Comparison of ENCODE assay signal across 10 cellular contexts in the genomic region with DNA sequence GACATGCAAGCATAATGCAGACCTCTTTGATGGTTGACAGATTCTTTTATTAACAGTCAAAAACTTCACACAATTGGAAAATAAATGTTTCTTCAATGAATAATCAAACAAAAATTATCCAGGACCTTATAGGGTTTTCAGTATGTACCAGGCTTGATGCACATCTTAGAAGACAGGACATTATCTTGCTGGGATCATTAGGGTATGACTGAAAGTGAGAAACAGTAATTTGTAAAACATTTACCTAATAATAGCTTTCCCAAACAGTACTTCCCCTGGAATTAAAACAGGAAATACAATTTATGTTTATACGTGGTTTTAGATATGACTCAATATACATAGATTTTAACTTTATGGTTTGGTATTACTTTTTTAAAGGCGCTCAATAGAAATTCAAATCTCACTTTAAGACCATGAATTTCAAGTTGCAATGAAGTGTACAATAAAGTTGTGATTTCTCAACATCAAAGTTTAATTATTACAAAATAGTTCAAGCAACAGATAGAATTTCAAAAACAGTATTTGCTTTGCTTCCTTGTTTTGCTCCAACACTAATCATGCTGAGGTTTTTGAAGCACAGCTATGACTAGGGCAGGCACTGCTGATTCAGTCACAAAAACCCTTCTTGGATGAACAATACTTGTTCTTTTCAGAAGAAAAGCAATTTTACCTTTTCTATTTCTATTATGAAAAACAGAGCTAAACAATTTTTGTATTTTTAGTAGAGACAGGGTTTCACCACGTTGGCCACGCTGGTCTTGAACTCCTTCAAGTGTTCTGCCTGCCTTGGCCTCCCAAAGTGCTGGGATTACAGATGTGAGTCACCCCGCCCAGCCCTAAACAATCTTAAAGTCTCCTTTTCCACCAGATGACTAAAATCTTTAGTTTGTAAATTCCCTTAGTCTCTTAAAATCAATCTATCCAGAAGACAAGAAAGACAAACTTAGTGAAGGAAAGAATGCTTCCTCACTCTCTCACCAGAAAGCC. TPM values are rescaled to one million over a fixed set of nuclear protein-coding genes. Genes with fewer than 3 reads are reported as not detected.
DNase-seq lines count a peak whose midpoint lies in the region; ATAC-seq and TF ChIP-seq lines count a peak whose summit lies in the region.
"Had no signal": no experiment of that assay in that cellular context is flagged by ENCODE, and none has a peak within 500 bp of the region (broad histone marks: within the 10 kb centered on the region; RNA-seq: fewer than 3 reads in every experiment).

No MANE protein-coding gene starts in this region.

- peak overlapping the region; percentile 1 for H3K4me3 Mint-ChIP-seq in activated naive CD8-positive, alpha-beta T cell

- H3K27ac ChIP-seq in lower lobe of right lung, result peak overlapping the region; percentile 15

- intact Hi-C loops in lower lobe of right lung (cut with DNase I), result no loop called here

- DNase-seq in EH (ENCODE audit: low read depth), result peak; percentile 69
- DNase-seq in HCEC 1CT, result peak; percentile 72
- no peak for DNase-seq in lower lobe of right lung
- DNase-seq in GM10266 (ENCODE audit: extremely low spot score), result no peak
- DNase-seq in ureter (ENCODE audit: low spot score), result no peak
- DNase-seq: activated CD4-positive, CD25-positive, alpha-beta regulatory T cell treated with anti-CD3 and anti-CD28 coated beads, Interleukin-2, amount 50 U/mL, for 72 hours had no signal

- H3K27me3 Mint-ChIP-seq in activated naive CD8-positive, alpha-beta T cell, result no peaks in the 10 kb centered on the region

- no peak for TF ChIP-seq CTCF in lower lobe of right lung (IDR thresholded peaks at IDR 0.05)
- TF ChIP-seq CTCF in GM10266 (IDR thresholded peaks at IDR 0.05; ENCODE audit: control insufficient read depth, insufficient read depth, low read depth, missing control alignments), result no peak

- peaks cover 12% of the 10 kb centered on the region for H3K4me1 Mint-ChIP-seq in activated naive CD8-positive, alpha-beta T cell (ENCODE audit: low read depth)

- no peak overlapping the region for H3K4me3 ChIP-seq in lower lobe of right lung
- H3K4me3 ChIP-seq: K562 had no signal

- H3K9me3 Mint-ChIP-seq in activated naive CD8-positive, alpha-beta T cell (ENCODE audit: low read depth), result no peaks in the 10 kb centered on the region

- peak overlapping the region; percentile 83 for H3K27ac Mint-ChIP-seq in activated naive CD8-positive, alpha-beta T cell

- peaks cover 51% of the 10 kb centered on the region for H3K4me1 ChIP-seq in lower lobe of right lung

- ATAC-seq in lower lobe of right lung, result peak; percentile 25 to 48
- ATAC-seq in HG02885 (IDR thresholded peaks at IDR 0.05; ENCODE audit: poor library complexity, unreplicated experiment), result no peak
- ATAC-seq in HG03457 (IDR thresholded peaks at IDR 0.05; ENCODE audit: unreplicated experiment), result no peak
- ATAC-seq: K562 had no signal

- peaks cover 69% of the 10 kb centered on the region for H3K36me3 ChIP-seq in lower lobe of right lung

- peaks cover 10% of the 10 kb centered on the region for H3K36me3 Mint-ChIP-seq in activated naive CD8-positive, alpha-beta T cell

- no peaks in the 10 kb centered on the region for H3K27me3 ChIP-seq in lower lobe of right lung (ENCODE audit: low read depth)

- no peaks in the 10 kb centered on the region for H3K9me3 ChIP-seq in lower lobe of right lung

RNA-seq across cellular contexts. Expression of gene SOD2, which starts 13.7 kb away (rescaled TPM):
- total RNA-seq in lower lobe of right lung, result 352 TPM
- total RNA-seq in ureter, result 238 TPM

RNA-seq across cellular contexts. Expression of gene WTAP, which starts 47.9 kb away (rescaled TPM):
- total RNA-seq in lower lobe of right lung, result 78.4 TPM
- 111 TPM for total RNA-seq in ureter

Comparison
In these comparisons a context has a peak if more than half of its experiments do, and no peak if none do; other contexts are left out.
1. DNase-seq: peak in EH (single experiment) and HCEC 1CT (single experiment); none in lower lobe of right lung (single experiment), GM10266 (single experiment) and ureter (single experiment).
2. ATAC-seq: peak in lower lobe of right lung (2 of 2); none in HG02885 (single experiment) and HG03457 (single experiment).